Comparison of ENCODE assay signal across 8 cellular contexts in the genomic region with DNA sequence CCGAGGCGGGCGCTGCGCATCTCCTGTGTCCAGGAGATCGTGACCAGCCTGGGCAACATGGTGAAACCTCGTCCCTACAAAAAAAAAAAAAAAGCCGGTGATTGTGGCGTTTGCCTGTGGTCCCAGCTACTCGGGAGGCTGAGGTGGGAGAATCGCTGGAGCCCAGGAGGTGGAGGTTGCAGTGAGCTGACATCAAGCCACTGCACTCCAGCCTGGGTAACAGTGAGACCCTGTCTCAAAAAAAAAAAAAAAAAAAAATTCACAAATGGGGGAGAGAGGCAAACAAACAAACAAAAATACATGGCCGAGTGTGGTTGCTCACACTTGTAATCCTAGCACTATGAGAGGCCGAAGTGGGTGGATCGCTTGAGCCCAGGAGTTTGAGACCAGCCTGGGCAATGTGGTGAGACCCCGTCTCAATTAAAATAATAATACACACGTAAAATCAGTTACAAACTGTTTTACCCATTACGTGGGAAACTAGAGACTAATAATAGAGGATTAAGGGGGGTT. TPM values are rescaled to one million over a fixed set of nuclear protein-coding genes. Genes with fewer than 3 reads are reported as not detected.
A peak's percentile ranks its signal among the peaks of the same experiment; 100 is the strongest.
DNase-seq lines count a peak whose midpoint lies in the region; ATAC-seq, FAIRE-seq and TF ChIP-seq lines count a peak whose summit lies in the region.

No MANE protein-coding gene starts in this region.

- H3K4me1 ChIP-seq in DND-41 (ENCODE audit: insufficient read depth, low read length) (peaks cover 55% of the 10 kb centered on the region), PC-9 (replicated peaks; ENCODE audit: insufficient read depth) (peaks cover 15% of the 10 kb centered on the region), pancreas (peaks cover 4 to 21% (median 9%) of the 10 kb centered on the region in 3 donors)

- no TSS peak for BruUV-seq in PC-9 (replicated peaks; lab: Mats Ljungman, UMichigan)

- no peaks in the 10 kb centered on the region for H3K27me3 ChIP-seq in DND-41 (ENCODE audit: insufficient read depth, low read length, poor library complexity)
- H3K27me3 ChIP-seq in PC-9 (ENCODE audit: insufficient read depth, low read depth), result no peaks in the 10 kb centered on the region
- no peaks in the 10 kb centered on the region for H3K27me3 ChIP-seq in pancreas

- H3K4me2 ChIP-seq in DND-41 (ENCODE audit: insufficient read depth, low read length) (peak overlapping the region; percentile 78), PC-9 (peak overlapping the region; percentile 99)

- peaks cover 13% of the 10 kb centered on the region; the same call in 1 of the 2 replicates for H3F3A ChIP-seq in PC-9 (ENCODE audit: insufficient read depth, low read depth)

- H3K36me3 ChIP-seq in DND-41 (ENCODE audit: insufficient read depth, low read length) (peaks cover 14% of the 10 kb centered on the region), PC-9 (ENCODE audit: low read depth) (no peaks in the 10 kb centered on the region), pancreas (peaks cover 0 to 4% (median 0%) of the 10 kb centered on the region in 3 donors)

- no peak for TF ChIP-seq CTCF in DND-41 (IDR thresholded peaks at IDR 0.05; ENCODE audit: borderline replicate concordance, extremely low read depth, low read length, poor library complexity, severe bottlenecking)
- no peak for TF ChIP-seq CTCF in PC-9 (conservative IDR thresholded peaks at IDR 0.05)
- TF ChIP-seq CTCF in pancreas (IDR thresholded peaks at IDR 0.05), result no peak

- H2AFZ ChIP-seq in DND-41 (ENCODE audit: low read depth, low read length), result peak overlapping the region; percentile 90
- H2AFZ ChIP-seq in PC-9, result peak overlapping the region; percentile 97

- WGBS in pancreas, 2 donors, result 14% methylated on average over 16 of the region's 16 CpGs

- ATAC-seq in DND-41 (ENCODE audit: insufficient read depth, low read depth) (no peak), pancreas (no peak)

- H3K27ac ChIP-seq in DND-41 (ENCODE audit: low read length) (peak overlapping the region; percentile 72), PC-9 (peak overlapping the region; percentile 63), epithelial cell of prostate (peak overlapping the region; percentile 55), pancreas (peak overlapping the region; percentile 64 to 98 (median 88))

- H3K4me3 ChIP-seq in DND-41 (ENCODE audit: low read depth in 1 of 2, low read length in 2 of 2) (peak overlapping the region; percentile 66 to 68; a peak in 3 of 4 replicates), PC-9 (peak overlapping the region; percentile 93), pancreas (peak overlapping the region; percentile 56 to 98 (median 64))

- H3K79me2 ChIP-seq in DND-41 (ENCODE audit: insufficient read depth, low read length) (peaks cover 58% of the 10 kb centered on the region), PC-9 (ENCODE audit: low read depth) (peaks cover 19% of the 10 kb centered on the region)

- DNase-seq in DND-41 (no peak), PC-9 (no peak), epithelial cell of prostate (ENCODE audit: low read depth, low spot score) (no peak), pancreas (no peak), COLO829 (ENCODE audit: low spot score) (no peak), SIG-M5 treated with dmso at 0.1 percent for 504 hours (lab: John Stamatoyannopoulos, UW; ENCODE audit: unreplicated experiment) (no peak), DMS114 treated with DMSO at 0.1 percent for 48 hours (lab: John Stamatoyannopoulos, UW; ENCODE audit: unreplicated experiment) (no peak), NCI-H1436 treated with DMSO at 0.1 percent for 48 hours (lab: John Stamatoyannopoulos, UW) (no peak)

- no peaks in the 10 kb centered on the region for H3K9me2 ChIP-seq in PC-9 (ENCODE audit: insufficient read depth)

- H4K20me1 ChIP-seq in DND-41 (ENCODE audit: insufficient read depth, low read length), result no peaks in the 10 kb centered on the region
- 0 out of 2 replicates have a peak, but pooled peaks cover 3% of the 10 kb centered on the region for H4K20me1 ChIP-seq in PC-9 (ENCODE audit: insufficient read depth)

- FAIRE-seq in pancreas (lab: Jason Lieb, UNC), result no peak

- POLR2A ChIA-PET in PC-9 (lab: Charles Lee; ENCODE audit: unreplicated experiment), result interaction anchor here (0.6 to 0.7 kb wide), 3 partner anchors 69 to 377 kb away, joined by 3 to 13 read pairs (median 4); no protein-coding TSS in a partner anchor

- peak overlapping the region; percentile 80 for H3K9ac ChIP-seq in DND-41 (ENCODE audit: low read depth, low read length)

- H3K9me3 ChIP-seq in DND-41 (ENCODE audit: insufficient read depth, low read length, severe bottlenecking) (no peaks in the 10 kb centered on the region), PC-9 (ENCODE audit: insufficient read depth, low read depth) (no peaks in the 10 kb centered on the region), pancreas (no peaks in the 10 kb centered on the region)

- CTCF ChIA-PET in PC-9 (lab: Charles Lee), result no interaction called here

- intact Hi-C loops in PC-9 (cut with micrococcal nuclease; ENCODE audit: unreplicated experiment) (loop anchor here (5.0 kb wide), 2 partner anchors 65 to 205 kb away; a partner anchor contains a TSS), pancreas (cut with DNase I) (no loop called here)

RNA-seq across cellular contexts. Expression of a gene that starts 0.8 kb away (rescaled TPM):
- total RNA-seq in PC-9 (2021) (10.2 and 12.3 TPM in 2 replicates), pancreas (1 to 10 TPM; 7.7 to 9.5 (median 8.8) TPM)
- polyA plus RNA-seq in pancreas, result 10 to 100 TPM in 1 of 2 donors, 1 to 10 TPM in 1; 8.3 to 10.4 TPM

RNA-seq across cellular contexts. Expression of a gene that starts 0.9 kb away (rescaled TPM):
- total RNA-seq in PC-9 (2021) (28.9 and 32.4 TPM in 2 replicates), pancreas (10 to 100 TPM in 3 of 6 donors, 1 to 10 TPM in 3; 5.6 to 16.2 (median 9.3) TPM)
- polyA plus RNA-seq in pancreas, result 10 to 100 TPM in 1 of 2 donors, 1 to 10 TPM in 1; 5.4 to 10.9 TPM

RNA-seq across cellular contexts. Expression of a gene that starts 55.0 kb away (rescaled TPM):
- total RNA-seq in PC-9 (2021) (not detected in 2 replicates), pancreas (not detected)
- polyA plus RNA-seq in pancreas, result under 1 TPM in 1 of 2 donors, not detected in 1; 0.26 TPM
